Comparison of ENCODE assay signal across 34 cellular contexts in the genomic region with DNA sequence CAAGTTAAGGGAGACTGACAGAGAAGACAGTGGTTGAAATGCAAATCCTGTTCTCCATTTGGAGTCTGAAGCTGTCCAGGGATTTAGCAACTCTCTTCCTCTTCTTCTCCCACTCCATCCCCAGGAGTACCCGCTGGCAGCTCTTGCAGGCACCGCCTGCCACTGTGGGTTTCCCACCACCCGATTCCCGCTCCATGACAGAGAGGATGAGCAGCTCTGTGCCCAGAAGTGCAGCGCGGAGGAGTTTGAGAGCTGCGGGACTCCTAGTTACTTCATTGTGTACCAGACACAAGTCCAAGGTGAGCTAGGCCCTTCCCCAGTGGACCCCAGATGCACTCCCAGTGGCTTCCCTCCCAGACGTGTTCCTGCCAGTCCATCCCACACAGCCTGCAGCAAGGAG.
"Had no signal": no experiment of that assay in that cellular context is flagged by ENCODE, and none has a peak within 500 bp of the region (broad histone marks: within the 10 kb centered on the region; RNA-seq: fewer than 3 reads in every experiment).

No MANE protein-coding gene starts in this region.

- H3K27me3 ChIP-seq: MG63 had no signal

- H3K36me3 ChIP-seq: MG63 had no signal

- DNase-seq: Karpas-422, Kasumi-1, MG63, MM.1S, MV-4-11, NCI-H1048, NCI-H1092, NCI-H1092 treated with DMSO at 0.1 percent for 48 hours, NCI-H1105, NCI-H1105 treated with DMSO at 0.1 percent for 48 hours, NCI-H1417, NCI-H1417 treated with DMSO at 0.1 percent for 48 hours, NCI-H1436, NCI-H1436 treated with DMSO at 0.1 percent for 48 hours, NCI-H146, NCI-H1694, NCI-H1694 treated with DMSO at 0.1 percent for 48 hours, NCI-H187, NCI-H187 treated with DMSO at 0.1 percent for 48 hours, NCI-H1930, NCI-H2029, NCI-H2029 treated with DMSO at 0.1 percent for 48 hours, NCI-H2081, NCI-H2081 treated with DMSO at 0.1 percent for 48 hours, NCI-H2107, NCI-H2171, NCI-H2171 treated with DMSO at 0.1 percent for 48 hours, NCI-H2227 treated with DMSO at 0.1 percent for 48 hours, NCI-H226, NCI-H345, NCI-H446, NCI-H446 treated with DMSO at 0.1 percent for 48 hours, NCI-H510A, NCI-H510A treated with DMSO at 0.1 percent for 48 hours had no signal

- H3K9me3 ChIP-seq: MG63 had no signal

- H3K4me3 ChIP-seq: MG63 had no signal
